Comparison of ENCODE assay signal across 7 cellular contexts in the genomic region with DNA sequence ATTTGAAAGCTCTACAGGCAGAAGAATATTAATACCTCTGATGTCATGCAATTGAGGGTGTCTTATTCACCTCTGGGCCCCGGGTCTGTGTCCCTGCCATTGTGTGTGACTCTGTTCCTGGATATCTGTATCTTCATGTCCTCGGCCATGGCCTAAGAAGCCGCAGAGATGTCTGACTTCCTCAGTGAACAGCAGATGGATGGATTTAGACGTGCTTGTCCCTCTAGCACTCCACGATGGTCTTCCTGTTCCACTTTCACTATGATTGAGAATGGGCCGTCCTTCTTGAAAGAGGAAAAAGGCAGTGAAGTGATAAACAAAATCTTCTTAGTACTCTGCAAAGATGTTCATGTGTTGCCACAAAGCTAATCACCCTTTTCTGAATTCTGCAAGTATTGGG.
DNase-seq lines count a peak whose midpoint lies in the region; ATAC-seq and TF ChIP-seq lines count a peak whose summit lies in the region.

No MANE protein-coding gene starts in this region.

- H3K4me3 ChIP-seq in naive thymus-derived CD4-positive, alpha-beta T cell (ENCODE audit: low read length), result no peak overlapping the region

- TF ChIP-seq CTCF in osteocyte (IDR thresholded peaks at IDR 0.05) (no peak), mesothelial cell of epicardium (IDR thresholded peaks at IDR 0.05; ENCODE audit: unreplicated experiment) (no peak)

- DNase-seq in T-cell, result peak in 1 of 34 experiments; percentile 33
- DNase-seq in naive thymus-derived CD4-positive, alpha-beta T cell, result no peak
- no peak for DNase-seq in osteocyte (ENCODE audit: extremely low spot score, unreplicated experiment)
- DNase-seq in mesothelial cell of epicardium (ENCODE audit: low spot score in 2 of 2, unreplicated experiment in 2 of 2), result no peak
- no peak for DNase-seq in HK-2 (ENCODE audit: unreplicated experiment)

- CTCF ChIA-PET in T-cell (lab: Charles Lee), result no interaction called here
- CTCF ChIA-PET in naive thymus-derived CD4-positive, alpha-beta T cell (lab: Charles Lee), result no interaction called here

- peak; percentile 78 for ATAC-seq in GM19025 (IDR thresholded peaks at IDR 0.05; ENCODE audit: low read depth, unreplicated experiment)
- peak; percentile 59 for ATAC-seq in HG02798 (IDR thresholded peaks at IDR 0.05; ENCODE audit: poor library complexity, unreplicated experiment)
- ATAC-seq in T-cell (replicated peaks in 1 of 4), result peak; percentile 29 to 54 (median 41)
- peak; percentile 83 for ATAC-seq in naive thymus-derived CD4-positive, alpha-beta T cell

- H3K4me1 Mint-ChIP-seq in T-cell, result peaks cover 69 to 83% (median 82%) of the 10 kb centered on the region in 3 donors
- peaks cover 64 to 81% (median 71%) of the 10 kb centered on the region in 7 donors for H3K4me1 Mint-ChIP-seq in naive thymus-derived CD4-positive, alpha-beta T cell
- peaks cover 44% of the 10 kb centered on the region for H3K4me1 Mint-ChIP-seq in osteocyte (ENCODE audit: unreplicated experiment)
- H3K4me1 Mint-ChIP-seq in mesothelial cell of epicardium, result peaks cover 17% of the 10 kb centered on the region

- H3K36me3 Mint-ChIP-seq in T-cell (peaks cover 23% of the 10 kb centered on the region), osteocyte (ENCODE audit: unreplicated experiment) (no peaks in the 10 kb centered on the region), mesothelial cell of epicardium (no peaks in the 10 kb centered on the region)
- peaks cover 0 to 18% (median 4%) of the 10 kb centered on the region in 5 donors for H3K36me3 Mint-ChIP-seq in naive thymus-derived CD4-positive, alpha-beta T cell

- no peak overlapping the region for H3K27ac ChIP-seq in naive thymus-derived CD4-positive, alpha-beta T cell (ENCODE audit: low read depth, low read length)

- H3K9me3 ChIP-seq in naive thymus-derived CD4-positive, alpha-beta T cell (ENCODE audit: control insufficient read depth in 2 of 3, low read length in 3 of 3), result no peaks in the 10 kb centered on the region

- intact Hi-C loops in naive thymus-derived CD4-positive, alpha-beta T cell (cut with micrococcal nuclease), result loop anchor here in 1 of 2 donors (2.0 kb wide), 1 partner anchor 20 kb away; no protein-coding TSS in a partner anchor

- POLR2A ChIA-PET in T-cell (lab: Charles Lee), result no interaction called here
- POLR2A ChIA-PET in naive thymus-derived CD4-positive, alpha-beta T cell (lab: Charles Lee), result no interaction called here

- H3K27ac Mint-ChIP-seq in T-cell (peak overlapping the region; percentile 74 to 81), osteocyte (ENCODE audit: unreplicated experiment) (no peak overlapping the region), mesothelial cell of epicardium (no peak overlapping the region)
- H3K27ac Mint-ChIP-seq in naive thymus-derived CD4-positive, alpha-beta T cell, result peak overlapping the region; percentile 8 to 92 (median 53)

- peaks cover 0 to 2% (median 0%) of the 10 kb centered on the region in 3 donors for H3K9me3 Mint-ChIP-seq in T-cell
- H3K9me3 Mint-ChIP-seq in naive thymus-derived CD4-positive, alpha-beta T cell, result peaks cover 0 to 5% (median 0%) of the 10 kb centered on the region in 11 donors
- H3K9me3 Mint-ChIP-seq in osteocyte (ENCODE audit: unreplicated experiment), result peaks cover 4% of the 10 kb centered on the region
- no peaks in the 10 kb centered on the region for H3K9me3 Mint-ChIP-seq in mesothelial cell of epicardium

- H3K4me3 Mint-ChIP-seq in T-cell (peak overlapping the region; percentile 22 to 53 (median 28)), osteocyte (ENCODE audit: unreplicated experiment) (no peak overlapping the region), mesothelial cell of epicardium (no peak overlapping the region)
- peak overlapping the region in 9 of 10 donors; percentile 4 to 80 (median 28) for H3K4me3 Mint-ChIP-seq in naive thymus-derived CD4-positive, alpha-beta T cell

- peaks cover 24 to 37% of the 10 kb centered on the region in 2 donors for H3K4me1 ChIP-seq in naive thymus-derived CD4-positive, alpha-beta T cell (ENCODE audit: control insufficient read depth in 2 of 2, insufficient read depth in 2 of 2, low read length in 2 of 2)

- H3K27me3 Mint-ChIP-seq in T-cell (no peaks in the 10 kb centered on the region), osteocyte (ENCODE audit: unreplicated experiment) (no peaks in the 10 kb centered on the region), mesothelial cell of epicardium (ENCODE audit: low read depth) (peaks cover 2% of the 10 kb centered on the region)
- no peaks in the 10 kb centered on the region for H3K27me3 Mint-ChIP-seq in naive thymus-derived CD4-positive, alpha-beta T cell

- H3K36me3 ChIP-seq in naive thymus-derived CD4-positive, alpha-beta T cell (ENCODE audit: control insufficient read depth in 2 of 3, insufficient read depth in 3 of 3, low read length in 3 of 3), result no peaks in the 10 kb centered on the region

- no peaks in the 10 kb centered on the region for H3K27me3 ChIP-seq in naive thymus-derived CD4-positive, alpha-beta T cell (ENCODE audit: control insufficient read depth in 2 of 2, insufficient read depth in 2 of 2, low read length in 2 of 2)

Comparison
In these comparisons a context has a peak if more than half of its experiments do, and no peak if none do; other contexts are left out.
1. H3K27ac Mint-ChIP-seq: peak in T-cell (2 of 2) and naive thymus-derived CD4-positive, alpha-beta T cell (9 of 9); none in osteocyte (single experiment) and mesothelial cell of epicardium (single experiment).
2. H3K4me3 Mint-ChIP-seq: peak in T-cell (3 of 3) and naive thymus-derived CD4-positive, alpha-beta T cell (9 of 10); none in osteocyte (single experiment) and mesothelial cell of epicardium (single experiment).
3. Peak in every context shown above with its lines, with median percentiles within 50 percentile points of each other: ATAC-seq.